Comparison of ENCODE assay signal across 1 cellular context in the genomic region with DNA sequence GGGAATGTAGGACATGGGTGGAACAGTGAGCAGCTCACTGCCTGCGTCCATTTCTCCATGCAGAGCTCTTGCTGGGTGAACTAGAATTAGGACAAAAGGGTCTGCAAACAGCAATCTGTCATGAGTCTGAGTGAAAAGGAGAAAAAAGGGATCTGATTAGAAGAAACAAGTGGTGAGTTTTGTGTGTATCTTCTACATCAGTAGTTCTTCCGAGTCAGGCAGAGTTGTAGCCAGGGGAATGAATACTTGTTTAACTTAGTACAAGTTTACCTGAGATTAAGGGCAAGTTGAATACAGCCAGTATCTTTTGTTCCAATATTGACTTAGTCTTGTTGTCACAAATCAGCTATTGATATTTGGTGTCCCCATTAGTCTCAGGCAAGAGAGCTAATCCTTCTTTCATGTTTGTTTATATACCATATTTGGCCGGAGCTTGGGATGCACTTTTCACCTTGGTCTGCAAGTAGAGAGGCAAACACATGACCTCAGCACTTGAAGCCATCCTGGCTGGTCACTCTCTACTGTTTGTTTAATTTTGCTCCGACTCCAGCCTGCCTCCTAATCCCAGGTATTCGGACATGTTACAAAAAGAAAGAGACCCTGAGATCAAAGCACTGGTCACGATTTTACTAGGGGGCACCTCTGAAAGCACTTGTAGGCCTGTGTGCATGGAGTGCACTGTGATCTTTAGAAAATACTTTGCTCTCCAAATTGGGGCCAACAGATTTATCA.
TF ChIP-seq lines count a peak whose summit lies in the region.

No MANE protein-coding gene starts in this region.

TF ChIP-seq in HepG2, 621 proteins besides CTCF, POLR2A, EP300 and RAD21 (continued from another document and continues in another):
- TF ChIP-seq ZBTB40 (IDR thresholded peaks at IDR 0.05) (no peak), ZBTB40 (CRISPR knock-in tag; IDR thresholded peaks at IDR 0.05) (no peak; the same call in 1 of the 2 replicates), IRF1 (CRISPR knock-in tag; IDR thresholded peaks at IDR 0.05; ENCODE audit: low read depth) (no peak), ZNF256 (CRISPR knock-in tag; conservative IDR thresholded peaks at IDR 0.05) (no peak), ZFP82 (CRISPR knock-in tag; IDR thresholded peaks at IDR 0.05; ENCODE audit: borderline replicate concordance) (peak; percentile 97), ZBED4 (CRISPR knock-in tag; IDR thresholded peaks at IDR 0.05; ENCODE audit: borderline replicate concordance) (peak; percentile 66; the same call in 1 of the 2 replicates), MZF1 (CRISPR knock-in tag; IDR thresholded peaks at IDR 0.05; ENCODE audit: borderline replicate concordance) (no peak), SIX1 (CRISPR knock-in tag; IDR thresholded peaks at IDR 0.05; ENCODE audit: borderline replicate concordance) (peak; percentile 97), ZNF331 (CRISPR knock-in tag; IDR thresholded peaks at IDR 0.05) (peak; percentile 89), HBP1 (CRISPR knock-in tag; IDR thresholded peaks at IDR 0.05; ENCODE audit: low read depth) (peak; percentile 94), ZNF552 (CRISPR knock-in tag; IDR thresholded peaks at IDR 0.05; ENCODE audit: borderline replicate concordance) (peak; percentile 87; the same call in 1 of the 2 replicates), MTA1 (CRISPR knock-in tag; IDR thresholded peaks at IDR 0.05; ENCODE audit: borderline replicate concordance) (peak; percentile 28; the same call in 1 of the 2 replicates), ZNF260 (CRISPR knock-in tag; IDR thresholded peaks at IDR 0.05; ENCODE audit: borderline replicate concordance, low read depth) (no peak), EED (CRISPR knock-in tag; IDR thresholded peaks at IDR 0.05) (no peak), ZNF570 (CRISPR knock-in tag; IDR thresholded peaks at IDR 0.05; ENCODE audit: borderline replicate concordance) (no peak), ZBTB7B (CRISPR knock-in tag; IDR thresholded peaks at IDR 0.05) (peak; percentile 92), ZNF343 (CRISPR knock-in tag; IDR thresholded peaks at IDR 0.05) (no peak; the same call in 1 of the 2 replicates), SMARCC2 (IDR thresholded peaks at IDR 0.05) (peak; percentile 67; the same call in 1 of the 2 replicates), ZNF841 (CRISPR knock-in tag; IDR thresholded peaks at IDR 0.05; ENCODE audit: borderline replicate concordance) (peak; percentile 96), ZSCAN9 (CRISPR knock-in tag; IDR thresholded peaks at IDR 0.05; ENCODE audit: borderline replicate concordance) (peak; percentile 93), KDM6A (CRISPR knock-in tag; IDR thresholded peaks at IDR 0.05; ENCODE audit: low read depth) (peak; percentile 80; the same call in 1 of the 2 replicates), RFX3 (CRISPR knock-in tag; IDR thresholded peaks at IDR 0.05) (peak; percentile 59; the same call in 1 of the 2 replicates), TARDBP (CRISPR knock-in tag; IDR thresholded peaks at IDR 0.05) (peak; percentile 100), ZZZ3 (CRISPR knock-in tag; IDR thresholded peaks at IDR 0.05; ENCODE audit: borderline replicate concordance) (peak; percentile 87; the same call in 1 of the 2 replicates), DNMT1 (CRISPR knock-in tag; IDR thresholded peaks at IDR 0.05) (no peak), ZNF12 (CRISPR knock-in tag; IDR thresholded peaks at IDR 0.05) (peak; percentile 81), ZFX (CRISPR knock-in tag; IDR thresholded peaks at IDR 0.05; ENCODE audit: low read depth) (peak; percentile 50), HNF4G (IDR thresholded peaks at IDR 0.05; ENCODE audit: borderline replicate concordance, low read depth, low read length) (peak; percentile 83), HNF4G (CRISPR knock-in tag; IDR thresholded peaks at IDR 0.05; ENCODE audit: borderline replicate concordance, low read depth) (peak; percentile 73; the same call in 1 of the 2 replicates), NONO (IDR thresholded peaks at IDR 0.05) (no peak), NONO (CRISPR knock-in tag; conservative IDR thresholded peaks at IDR 0.05) (peak; percentile 99), ZNF83 (CRISPR knock-in tag; IDR thresholded peaks at IDR 0.05; ENCODE audit: borderline replicate concordance) (no peak), NAIF1 (CRISPR knock-in tag; IDR thresholded peaks at IDR 0.05; ENCODE audit: borderline replicate concordance) (peak; percentile 89; the same call in 1 of the 2 replicates), HDAC6 (IDR thresholded peaks at IDR 0.05; ENCODE audit: low read depth, low read length) (no peak), PCBP1 (IDR thresholded peaks at IDR 0.05; ENCODE audit: borderline replicate concordance, low read depth, low read length) (no peak), MAZ (IDR thresholded peaks at IDR 0.05; ENCODE audit: borderline replicate concordance, low read depth, low read length) (0 out of 2 replicates have a peak, but pooled peaks have one; percentile 24), MAZ (CRISPR knock-in tag; IDR thresholded peaks at IDR 0.05; ENCODE audit: low read depth) (peak; percentile 87), MBD4 (IDR thresholded peaks at IDR 0.05; ENCODE audit: borderline replicate concordance, low read length) (peak; percentile 100), ZNF530 (CRISPR knock-in tag; IDR thresholded peaks at IDR 0.05; ENCODE audit: low read depth) (no peak), EEA1 (CRISPR knock-in tag; IDR thresholded peaks at IDR 0.05; ENCODE audit: borderline replicate concordance) (no peak), ZFP36L2 (CRISPR knock-in tag; IDR thresholded peaks at IDR 0.05) (peak; percentile 74; the same call in 1 of the 2 replicates)
- TF ChIP-seq, protein P1, sequence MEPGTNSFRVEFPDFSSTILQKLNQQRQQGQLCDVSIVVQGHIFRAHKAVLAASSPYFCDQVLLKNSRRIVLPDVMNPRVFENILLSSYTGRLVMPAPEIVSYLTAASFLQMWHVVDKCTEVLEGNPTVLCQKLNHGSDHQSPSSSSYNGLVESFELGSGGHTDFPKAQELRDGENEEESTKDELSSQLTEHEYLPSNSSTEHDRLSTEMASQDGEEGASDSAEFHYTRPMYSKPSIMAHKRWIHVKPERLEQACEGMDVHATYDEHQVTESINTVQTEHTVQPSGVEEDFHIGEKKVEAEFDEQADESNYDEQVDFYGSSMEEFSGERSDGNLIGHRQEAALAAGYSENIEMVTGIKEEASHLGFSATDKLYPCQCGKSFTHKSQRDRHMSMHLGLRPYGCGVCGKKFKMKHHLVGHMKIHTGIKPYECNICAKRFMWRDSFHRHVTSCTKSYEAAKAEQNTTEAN (CRISPR knock-in tag; conservative IDR thresholded peaks at IDR 0.05) = peak; percentile 75
- TF ChIP-seq, protein P2, sequence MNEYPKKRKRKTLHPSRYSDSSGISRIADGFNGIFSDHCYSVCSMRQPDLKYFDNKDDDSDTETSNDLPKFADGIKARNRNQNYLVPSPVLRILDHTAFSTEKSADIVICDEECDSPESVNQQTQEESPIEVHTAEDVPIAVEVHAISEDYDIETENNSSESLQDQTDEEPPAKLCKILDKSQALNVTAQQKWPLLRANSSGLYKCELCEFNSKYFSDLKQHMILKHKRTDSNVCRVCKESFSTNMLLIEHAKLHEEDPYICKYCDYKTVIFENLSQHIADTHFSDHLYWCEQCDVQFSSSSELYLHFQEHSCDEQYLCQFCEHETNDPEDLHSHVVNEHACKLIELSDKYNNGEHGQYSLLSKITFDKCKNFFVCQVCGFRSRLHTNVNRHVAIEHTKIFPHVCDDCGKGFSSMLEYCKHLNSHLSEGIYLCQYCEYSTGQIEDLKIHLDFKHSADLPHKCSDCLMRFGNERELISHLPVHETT (CRISPR knock-in tag; conservative IDR thresholded peaks at IDR 0.05) = peak; percentile 82
